In the genomic region with DNA sequence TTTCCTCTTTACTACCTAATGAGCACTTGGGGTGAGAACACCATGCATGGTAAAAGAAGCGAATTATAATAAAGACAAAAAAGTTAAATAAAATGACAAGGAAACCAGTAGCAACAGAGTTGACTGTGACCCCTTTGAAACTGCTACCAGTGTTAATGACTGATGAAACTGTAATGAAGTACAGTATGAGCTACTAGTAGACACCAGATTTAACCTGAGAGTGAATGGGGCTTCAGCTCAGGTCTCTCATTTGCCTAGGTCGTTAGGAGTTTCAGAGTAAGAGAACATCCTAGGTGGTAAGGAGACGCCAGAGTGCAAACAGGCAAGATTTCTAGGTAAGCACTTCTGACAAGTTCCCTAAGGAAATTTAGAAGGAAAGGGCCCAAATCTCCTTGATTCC, we compare ENCODE assay signal across 1 cellular context.
TF ChIP-seq lines count a peak whose summit lies in the region.

No MANE protein-coding gene starts in this region.

TF ChIP-seq in IMR-90, 13 proteins besides CTCF, POLR2A, EP300 and RAD21:
- TF ChIP-seq BHLHE40 (IDR thresholded peaks at IDR 0.05; ENCODE audit: low read depth, low read length) (no peak), MAZ (IDR thresholded peaks at IDR 0.05; ENCODE audit: borderline replicate concordance, low read depth, low read length) (no peak), NFE2L2 (IDR thresholded peaks at IDR 0.05; ENCODE audit: low read depth, low read length) (no peak), MAFK (IDR thresholded peaks at IDR 0.05; ENCODE audit: low read depth, low read length) (no peak), FOS (IDR thresholded peaks at IDR 0.05; ENCODE audit: low read depth, low read length) (no peak), MXI1 (IDR thresholded peaks at IDR 0.05; ENCODE audit: borderline replicate concordance, low read depth, low read length) (no peak), CHD1 (IDR thresholded peaks at IDR 0.05; ENCODE audit: low read depth, low read length) (no peak), SMC3 (IDR thresholded peaks at IDR 0.05; ENCODE audit: low read depth, low read length) (no peak), RFX5 (IDR thresholded peaks at IDR 0.05; ENCODE audit: low read depth, low read length) (no peak), CEBPB (IDR thresholded peaks at IDR 0.05; ENCODE audit: low read depth, low read length) (no peak), RCOR1 (IDR thresholded peaks at IDR 0.05; ENCODE audit: insufficient replicate concordance, low read length) (no peak)
- TF ChIP-seq, protein P1, sequence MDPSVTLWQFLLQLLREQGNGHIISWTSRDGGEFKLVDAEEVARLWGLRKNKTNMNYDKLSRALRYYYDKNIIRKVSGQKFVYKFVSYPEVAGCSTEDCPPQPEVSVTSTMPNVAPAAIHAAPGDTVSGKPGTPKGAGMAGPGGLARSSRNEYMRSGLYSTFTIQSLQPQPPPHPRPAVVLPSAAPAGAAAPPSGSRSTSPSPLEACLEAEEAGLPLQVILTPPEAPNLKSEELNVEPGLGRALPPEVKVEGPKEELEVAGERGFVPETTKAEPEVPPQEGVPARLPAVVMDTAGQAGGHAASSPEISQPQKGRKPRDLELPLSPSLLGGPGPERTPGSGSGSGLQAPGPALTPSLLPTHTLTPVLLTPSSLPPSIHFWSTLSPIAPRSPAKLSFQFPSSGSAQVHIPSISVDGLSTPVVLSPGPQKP (IDR thresholded peaks at IDR 0.05; ENCODE audit: borderline replicate concordance, low read depth, low read length): no peak
- TF ChIP-seq, protein P2, sequence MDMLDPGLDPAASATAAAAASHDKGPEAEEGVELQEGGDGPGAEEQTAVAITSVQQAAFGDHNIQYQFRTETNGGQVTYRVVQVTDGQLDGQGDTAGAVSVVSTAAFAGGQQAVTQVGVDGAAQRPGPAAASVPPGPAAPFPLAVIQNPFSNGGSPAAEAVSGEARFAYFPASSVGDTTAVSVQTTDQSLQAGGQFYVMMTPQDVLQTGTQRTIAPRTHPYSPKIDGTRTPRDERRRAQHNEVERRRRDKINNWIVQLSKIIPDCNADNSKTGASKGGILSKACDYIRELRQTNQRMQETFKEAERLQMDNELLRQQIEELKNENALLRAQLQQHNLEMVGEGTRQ (IDR thresholded peaks at IDR 0.05; ENCODE audit: low read depth, low read length): no peak
